ENCODE assay signal across 9 cellular contexts in the genomic region with DNA sequence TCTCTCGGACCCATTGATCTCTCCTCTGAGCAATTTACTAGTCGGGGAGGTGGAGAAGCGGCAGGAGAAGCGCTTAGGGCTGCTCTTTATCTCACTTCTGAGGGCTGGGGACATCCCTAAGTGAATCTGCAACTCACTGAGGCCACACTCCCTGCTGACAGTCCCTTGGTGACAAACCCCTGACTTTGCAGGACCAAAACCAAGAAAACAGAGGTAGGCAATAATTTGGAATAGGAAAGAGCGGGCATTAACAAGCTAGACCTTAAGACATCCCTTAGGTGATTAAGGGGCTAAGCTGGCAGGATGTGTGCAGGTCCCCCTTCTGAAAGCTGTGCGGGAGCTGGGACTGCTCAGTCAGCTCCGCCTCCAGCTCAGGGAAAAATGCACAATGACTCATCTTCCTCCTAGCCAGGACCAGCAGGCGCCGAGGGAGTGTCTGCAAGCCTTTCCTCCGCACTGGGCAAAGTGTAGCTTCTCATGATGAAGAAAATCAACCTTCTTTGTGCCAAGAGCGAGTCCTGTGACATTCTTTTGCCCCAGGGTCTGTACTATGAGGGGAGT.
A peak's percentile ranks its signal among the peaks of the same experiment; 100 is the strongest.
DNase-seq lines count a peak whose midpoint lies in the region; TF ChIP-seq lines count a peak whose summit lies in the region.
"Had no signal": no experiment of that assay in that cellular context is flagged by ENCODE, and none has a peak within 500 bp of the region (broad histone marks: within the 10 kb centered on the region; RNA-seq: fewer than 3 reads in every experiment).

No MANE protein-coding gene starts in this region.

- H3K27ac ChIP-seq in MM.1S (ENCODE audit: low read length) (peak overlapping the region; percentile 89), WERI-Rb-1 (peak overlapping the region; percentile 27), trophoblast cell (ENCODE audit: low read depth, low read length) (peak overlapping the region; percentile 85)
- H3K27ac ChIP-seq: C4-2B had no signal

- no peaks in the 10 kb centered on the region for H3K9me2 ChIP-seq in MM.1S (replicated peaks; ENCODE audit: insufficient read depth, low read length)

- DNase-seq in NCI-H510A treated with DMSO at 0.1 percent for 48 hours (lab: John Stamatoyannopoulos, UW) (peak; percentile 9), NCI-H510A (lab: John Stamatoyannopoulos, UW) (no peak), MM.1S (peak; percentile 64), WERI-Rb-1 (peak; percentile 90), glomerular visceral epithelial cell (ENCODE audit: extremely low spot score) (peak; percentile 75), trophoblast cell (peak; percentile 78 to 86), NCI-H128 (lab: John Stamatoyannopoulos, UW; ENCODE audit: unreplicated experiment) (no peak), activated gamma-delta T cell treated with Interleukin-2 at 50 U/mL for 16 hours (no peak)

- H3K4ac ChIP-seq in trophoblast cell (ENCODE audit: low read depth, low read length): no peak overlapping the region

- H2BK120ac ChIP-seq in trophoblast cell (ENCODE audit: insufficient read depth, low read length, poor library complexity): peak overlapping the region; percentile 12

- peak overlapping the region; percentile 98 for H3K4me2 ChIP-seq in MM.1S (ENCODE audit: low read depth, low read length)
- H3K4me2 ChIP-seq in trophoblast cell (ENCODE audit: low read length): peak overlapping the region; percentile 39

- no peaks in the 10 kb centered on the region for H4K20me1 ChIP-seq in MM.1S (ENCODE audit: insufficient read depth, low read length)

- H3K9ac ChIP-seq in MM.1S (ENCODE audit: low read length): peak overlapping the region; percentile 66
- no peak overlapping the region for H3K9ac ChIP-seq in trophoblast cell (ENCODE audit: low read length)

- peak overlapping the region; percentile 8 for H3K18ac ChIP-seq in trophoblast cell (ENCODE audit: low read length)

- TF ChIP-seq CTCF in MM.1S (IDR thresholded peaks at IDR 0.05; ENCODE audit: low read length) (no peak), WERI-Rb-1 (IDR thresholded peaks at IDR 0.05; ENCODE audit: low read depth, low read length) (no peak)

- H3F3A ChIP-seq in MM.1S (ENCODE audit: insufficient read depth, low read length): peaks cover 24% of the 10 kb centered on the region

- no peaks in the 10 kb centered on the region for H3K27me3 ChIP-seq in MM.1S (replicated peaks; ENCODE audit: insufficient read depth, low read length)
- H3K27me3 ChIP-seq in WERI-Rb-1 (ENCODE audit: insufficient read depth, low read depth, severe bottlenecking): no peaks in the 10 kb centered on the region
- H3K27me3 ChIP-seq in trophoblast cell (ENCODE audit: insufficient read depth, low read length): no peaks in the 10 kb centered on the region

- H3K4me3 ChIP-seq in MM.1S (ENCODE audit: low read length) (peak overlapping the region; percentile 61), WERI-Rb-1 (ENCODE audit: low read depth, low read length) (no peak overlapping the region), trophoblast cell (ENCODE audit: low read depth, low read length) (no peak overlapping the region)

- no peak overlapping the region for H3K23ac ChIP-seq in trophoblast cell (ENCODE audit: low read length)

- no CpG with 5 or more reads among the region's 11 CpGs for WGBS in trophoblast cell (ENCODE audit: extremely low coverage, insufficient coverage, insufficient read length)

- H2AFZ ChIP-seq in MM.1S (ENCODE audit: low read length) (peak overlapping the region; percentile 32), trophoblast cell (ENCODE audit: insufficient read depth, low read length, poor library complexity) (peak overlapping the region; percentile 23)

- peak overlapping the region; percentile 67 for H2BK5ac ChIP-seq in trophoblast cell (ENCODE audit: low read depth, low read length, poor library complexity)

- H4K12ac ChIP-seq in trophoblast cell (ENCODE audit: low read depth, low read length): no peak overlapping the region

- H4K91ac ChIP-seq in trophoblast cell (ENCODE audit: low read depth, low read length): peak overlapping the region; percentile 45

- H3K9me3 ChIP-seq in MM.1S (replicated peaks; ENCODE audit: insufficient read depth, low read length) (no peaks in the 10 kb centered on the region), WERI-Rb-1 (ENCODE audit: severe bottlenecking) (no peaks in the 10 kb centered on the region), trophoblast cell (ENCODE audit: insufficient read depth, low read depth, low read length) (no peaks in the 10 kb centered on the region)

- H3K14ac ChIP-seq in trophoblast cell (ENCODE audit: low read length): peak overlapping the region; percentile 22

- H3K36me3 ChIP-seq in MM.1S (replicated peaks; ENCODE audit: insufficient read depth, low read length): no peaks in the 10 kb centered on the region
- no peaks in the 10 kb centered on the region for H3K36me3 ChIP-seq in WERI-Rb-1
- no peaks in the 10 kb centered on the region for H3K36me3 ChIP-seq in trophoblast cell (ENCODE audit: control insufficient read depth in 1 of 2, insufficient read depth in 2 of 2, low read length in 2 of 2)

- peak overlapping the region; percentile 23 for H2BK12ac ChIP-seq in trophoblast cell (ENCODE audit: low read length)

- H2AK5ac ChIP-seq in trophoblast cell (ENCODE audit: low read length): no peak overlapping the region

- peaks cover 36% of the 10 kb centered on the region for H3K4me1 ChIP-seq in MM.1S (ENCODE audit: low read length)
- peaks cover 27 to 29% of the 10 kb centered on the region in 2 experiments for H3K4me1 ChIP-seq in trophoblast cell (ENCODE audit: control insufficient read depth in 1 of 2, insufficient read depth in 2 of 2, low read length in 2 of 2)

- peaks cover 15% of the 10 kb centered on the region for H3K79me1 ChIP-seq in trophoblast cell (ENCODE audit: low read length)

- peak overlapping the region; percentile 42 for H4K8ac ChIP-seq in trophoblast cell (ENCODE audit: low read depth, low read length)

- no peaks in the 10 kb centered on the region for H3K79me2 ChIP-seq in MM.1S (ENCODE audit: low read length)
- no peaks in the 10 kb centered on the region for H3K79me2 ChIP-seq in trophoblast cell (ENCODE audit: control insufficient read depth, insufficient read depth, low read length, poor library complexity)

Comparison
In these comparisons a context has a peak if more than half of its experiments do, and no peak if none do; other contexts are left out.
1. DNase-seq: peak in NCI-H510A treated with DMSO at 0.1 percent for 48 hours (single experiment), MM.1S (single experiment), WERI-Rb-1 (single experiment), glomerular visceral epithelial cell (single experiment) and trophoblast cell (2 of 2); none in NCI-H510A (single experiment), NCI-H128 (single experiment) and activated gamma-delta T cell treated with Interleukin-2 at 50 U/mL for 16 hours (single experiment).
2. H3K27ac ChIP-seq: peak in every context shown above with its lines; median percentile 89 in MM.1S; 85 in trophoblast cell; 27 in WERI-Rb-1.